ENCODE assay signal across 19 cellular contexts in genomic region chr6:16201706-16202105, GRCh38.
"Had no signal": no experiment of that assay in that cellular context is flagged by ENCODE, and none has a peak within 500 bp of the region (broad histone marks: within the 10 kb centered on the region; RNA-seq: fewer than 3 reads in every experiment).

No MANE protein-coding gene starts in this region.

- DNase-seq: cerebellar nuclear complex; effector memory CD8-positive, alpha-beta T cell; foreskin keratinocyte; head of caudate nucleus; kidney glomerular epithelial cell; naive thymus-derived CD4-positive, alpha-beta T cell; psoas muscle; retina; sigmoid colon; stimulated activated CD4-positive, alpha-beta T cell treated with anti-CD3 and anti-CD28 coated beads, Interleukin-2, amount 100 ng/mL, for 24 hours; stimulated activated CD4-positive, alpha-beta T cell treated with anti-CD3 and anti-CD28 coated beads, Interleukin-4, amount 100 ng/mL, for 4 hours; stimulated activated naive B cell treated with anti-CD40 and anti-IgM and Interleukin-4, amounts not matched to agents 10 μg/mL and 1 μg/mL and 100 μg/mL, for 72 hours; stimulated activated naive CD8-positive, alpha-beta T cell treated with anti-CD3 and anti-CD28 coated beads, Interleukin-15, amount 100 ng/mL, for 72 hours; testis; trophoblast cell had no signal

- H3K4me3 Mint-ChIP-seq: dendritic cell treated with granulocyte-macrophage colony-stimulating factor and Interleukin-4, amounts not matched to agents 40 ng/mL and 50 ng/mL, for 4 days; effector memory CD8-positive, alpha-beta T cell; naive thymus-derived CD4-positive, alpha-beta T cell; neural crest cell; stimulated activated naive B cell treated with anti-CD40 and anti-IgM and Interleukin-4, amounts not matched to agents 10 μg/mL and 1 μg/mL and 100 μg/mL, for 72 hours; stimulated activated naive CD8-positive, alpha-beta T cell treated with anti-CD3 and anti-CD28 coated beads, Interleukin-15, amount 100 ng/mL, for 72 hours had no signal

- H3K27me3 ChIP-seq: sigmoid colon, testis had no signal

- H3K4me3 ChIP-seq: sigmoid colon, skin epidermis, testis had no signal

- H3K36me3 ChIP-seq: sigmoid colon had no signal

- H3K27ac Mint-ChIP-seq: dendritic cell treated with granulocyte-macrophage colony-stimulating factor and Interleukin-4, amounts not matched to agents 40 ng/mL and 50 ng/mL, for 4 days; effector memory CD8-positive, alpha-beta T cell; naive thymus-derived CD4-positive, alpha-beta T cell; stimulated activated naive B cell treated with anti-CD40 and anti-IgM and Interleukin-4, amounts not matched to agents 10 μg/mL and 1 μg/mL and 100 μg/mL, for 72 hours; stimulated activated naive CD8-positive, alpha-beta T cell treated with anti-CD3 and anti-CD28 coated beads, Interleukin-15, amount 100 ng/mL, for 72 hours had no signal

- ATAC-seq: effector memory CD8-positive, alpha-beta T cell; foreskin keratinocyte; naive thymus-derived CD4-positive, alpha-beta T cell; stimulated activated naive B cell treated with anti-CD40 and anti-IgM and Interleukin-4, amounts not matched to agents 10 μg/mL and 1 μg/mL and 100 μg/mL, for 72 hours; stimulated activated naive CD8-positive, alpha-beta T cell treated with anti-CD3 and anti-CD28 coated beads, Interleukin-15, amount 100 ng/mL, for 72 hours had no signal

- H3K9me3 Mint-ChIP-seq: dendritic cell treated with granulocyte-macrophage colony-stimulating factor and Interleukin-4, amounts not matched to agents 40 ng/mL and 50 ng/mL, for 4 days; effector memory CD8-positive, alpha-beta T cell; stimulated activated naive B cell treated with anti-CD40 and anti-IgM and Interleukin-4, amounts not matched to agents 10 μg/mL and 1 μg/mL and 100 μg/mL, for 72 hours; stimulated activated naive CD8-positive, alpha-beta T cell treated with anti-CD3 and anti-CD28 coated beads, Interleukin-15, amount 100 ng/mL, for 72 hours had no signal

- H3K4me1 Mint-ChIP-seq: stimulated activated naive CD8-positive, alpha-beta T cell treated with anti-CD3 and anti-CD28 coated beads, Interleukin-15, amount 100 ng/mL, for 72 hours had no signal

- H3K9ac ChIP-seq: parathyroid adenoma had no signal

- H3K79me2 ChIP-seq: parathyroid adenoma had no signal

- H3K27ac ChIP-seq: foreskin keratinocyte, parathyroid adenoma, psoas muscle, sigmoid colon had no signal

- H3K9me3 ChIP-seq: psoas muscle, sigmoid colon, testis had no signal

- H3K36me3 Mint-ChIP-seq: naive thymus-derived CD4-positive, alpha-beta T cell; stimulated activated naive B cell treated with anti-CD40 and anti-IgM and Interleukin-4, amounts not matched to agents 10 μg/mL and 1 μg/mL and 100 μg/mL, for 72 hours had no signal

- H2AFZ ChIP-seq: parathyroid adenoma had no signal

- H3K4me1 ChIP-seq: foreskin keratinocyte, parathyroid adenoma had no signal
